Comparison of ENCODE assay signal across 18 cellular contexts in the genomic region with DNA sequence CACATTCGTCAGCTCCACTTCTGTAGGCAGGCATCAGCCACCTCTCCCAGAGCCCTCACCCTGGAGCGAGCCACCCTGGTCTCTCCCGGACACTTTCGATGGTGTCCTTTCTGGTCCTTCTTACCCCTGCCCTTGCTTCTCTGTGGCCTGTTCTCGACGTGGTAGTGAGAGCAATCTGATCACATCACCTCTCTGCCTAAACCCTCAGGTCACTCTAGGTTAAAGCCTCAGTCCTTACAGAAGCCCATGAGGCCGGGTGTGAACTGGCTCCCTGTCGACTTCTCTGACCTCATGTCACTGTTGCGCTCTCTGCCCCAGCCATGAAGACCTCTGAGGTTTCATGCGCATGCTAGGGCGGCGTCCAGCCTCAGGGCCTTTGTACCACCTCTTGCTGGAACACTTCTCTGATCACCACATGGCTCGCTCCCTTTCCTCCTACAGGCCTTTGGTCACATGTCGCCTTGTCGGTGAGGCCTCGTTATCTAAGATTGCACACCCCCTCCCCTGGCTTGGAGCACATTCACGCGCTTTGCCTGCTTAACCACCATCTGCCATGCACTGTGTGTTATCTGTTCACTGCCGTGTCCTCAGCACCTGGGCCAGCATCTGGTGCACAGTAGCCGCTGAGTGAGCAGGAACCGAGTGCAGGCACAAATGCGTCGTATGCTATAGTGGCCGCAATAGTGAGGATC.
DNase-seq lines count a peak whose midpoint lies in the region; ATAC-seq, FAIRE-seq and TF ChIP-seq lines count a peak whose summit lies in the region.
"Had no signal": no experiment of that assay in that cellular context is flagged by ENCODE, and none has a peak within 500 bp of the region (broad histone marks: within the 10 kb centered on the region; RNA-seq: fewer than 3 reads in every experiment).

No MANE protein-coding gene starts in this region.

- H2AK9ac ChIP-seq in IMR-90 (replicated peaks; ENCODE audit: low read depth, low read length, poor library complexity), result no peak overlapping the region

- in situ Hi-C loops in IMR-90 (cut with MboI; ENCODE audit: low sequenced_read_pairs), result no loop called here

- H3K14ac ChIP-seq in IMR-90 (replicated peaks; ENCODE audit: low read depth, low read length), result no peak overlapping the region

- peak overlapping the region; percentile 43 for H2AFZ ChIP-seq in IMR-90 (replicated peaks; ENCODE audit: low read length, poor library complexity)
- H2AFZ ChIP-seq in PC-9, result no peak overlapping the region

- ATAC-seq in A549, result peak; percentile 30 to 52
- ATAC-seq in IMR-90 (ENCODE audit: low read depth), result no peak
- ATAC-seq: Right ventricle myocardium inferior had no signal

- H3K36me3 Mint-ChIP-seq in glutamatergic neuron (ENCODE audit: unreplicated experiment), result peaks cover 47% of the 10 kb centered on the region

- TF ChIP-seq CTCF in A549 (IDR thresholded peaks at IDR 0.05) (no peak), IMR-90 (conservative IDR thresholded peaks at IDR 0.05; ENCODE audit: low read depth, low read length) (no peak), RWPE1 (conservative IDR thresholded peaks at IDR 0.05; ENCODE audit: low read depth) (no peak), glutamatergic neuron (IDR thresholded peaks at IDR 0.05; ENCODE audit: partially characterized antibody, unreplicated experiment) (no peak), PC-9 (conservative IDR thresholded peaks at IDR 0.05) (no peak)

- no peak overlapping the region for H2BK120ac ChIP-seq in IMR-90 (ENCODE audit: low read depth, low read length)

- H3K9ac ChIP-seq in IMR-90 (ENCODE audit: low read depth, low read length), result no peak overlapping the region
- H3K9ac ChIP-seq: SK-N-SH had no signal

- no peak overlapping the region for H3K23ac ChIP-seq in IMR-90 (ENCODE audit: low read depth, low read length)

- H3K27ac Mint-ChIP-seq in glutamatergic neuron (ENCODE audit: unreplicated experiment), result peak overlapping the region; percentile 89

- no peak overlapping the region for H3K18ac ChIP-seq in IMR-90 (ENCODE audit: low read depth, low read length)

- no peaks in the 10 kb centered on the region for H3K9me2 ChIP-seq in PC-9 (ENCODE audit: insufficient read depth)
- H3K9me2 ChIP-seq: SK-N-SH had no signal

- H3K56ac ChIP-seq in IMR-90 (ENCODE audit: extremely low read depth, insufficient read depth, low read length), result no peak overlapping the region

- TF ChIP-seq POLR2A in A549 (IDR thresholded peaks at IDR 0.05; ENCODE audit: low read length), result no peak
- TF ChIP-seq POLR2A in IMR-90 (IDR thresholded peaks at IDR 0.05; ENCODE audit: low read depth, low read length), result no peak
- TF ChIP-seq POLR2A in H54 (IDR thresholded peaks at IDR 0.05; ENCODE audit: low read depth, low read length), result no peak

- H3K4me2 ChIP-seq in A549 (no peak overlapping the region), IMR-90 (ENCODE audit: low read depth, low read length) (no peak overlapping the region), PC-9 (no peak overlapping the region)
- H3K4me2 ChIP-seq: SK-N-SH had no signal

- no peak overlapping the region for H4K5ac ChIP-seq in IMR-90 (ENCODE audit: low read depth, low read length)

- dilution Hi-C loops in IMR-90 (cut with HindIII; ENCODE audit: low sequenced_read_pairs, unreplicated experiment), result no loop called here

- H2BK20ac ChIP-seq in IMR-90 (ENCODE audit: low read depth, low read length), result no peak overlapping the region

- H4K91ac ChIP-seq in IMR-90 (ENCODE audit: insufficient read depth, low read depth, low read length), result no peak overlapping the region

- POLR2A ChIA-PET in A549 (lab: Yijun Ruan, JAX) (no interaction called here), IMR-90 (lab: Charles Lee; ENCODE audit: unreplicated experiment) (no interaction called here), RWPE1 (lab: Yijun Ruan, JAX; ENCODE audit: low non-redundant PET) (no interaction called here), PC-9 (lab: Charles Lee; ENCODE audit: unreplicated experiment) (no interaction called here)

- no peak overlapping the region for H3K4me3 ChIP-seq in A549
- no peak overlapping the region for H3K4me3 ChIP-seq in IMR-90 (ENCODE audit: insufficient read depth, low read depth, low read length)
- H3K4me3 ChIP-seq in PC-9, result no peak overlapping the region
- H3K4me3 ChIP-seq: HAP-1, MG63 had no signal

- no peak overlapping the region for H2BK5ac ChIP-seq in IMR-90 (ENCODE audit: low read depth, low read length, poor library complexity, severe bottlenecking)

- BruUV-seq in IMR-90 (replicated peaks; lab: Mats Ljungman, UMichigan) (no TSS peak), PC-9 (replicated peaks; lab: Mats Ljungman, UMichigan) (no TSS peak)

- TF ChIP-seq RAD21 in A549 (conservative IDR thresholded peaks at IDR 0.05 in 1 of 2, IDR thresholded peaks at IDR 0.05 in 1 of 2) (no peak), IMR-90 (IDR thresholded peaks at IDR 0.05; ENCODE audit: low read length) (no peak)

- H3K27me3 ChIP-seq in IMR-90 (ENCODE audit: control insufficient read depth, insufficient read depth, low read length) (no peaks in the 10 kb centered on the region), PC-9 (ENCODE audit: insufficient read depth, low read depth) (no peaks in the 10 kb centered on the region)
- H3K27me3 ChIP-seq: MG63 had no signal

- H3F3A ChIP-seq in PC-9 (ENCODE audit: insufficient read depth, low read depth), result no peaks in the 10 kb centered on the region

- WGBS in A549 (ENCODE audit: missing lambda C conversion rate), result 93% methylated on average over 24 of the region's 24 CpGs
- 90% methylated on average over 21 of the region's 24 CpGs; no CpG with 5 or more reads in 1 of the 2 experiments for WGBS in IMR-90 (ENCODE audit: extremely low coverage in 2 of 2, insufficient read length in 1 of 2), 2 experiments

- peaks cover 21% of the 10 kb centered on the region for H3K9me3 Mint-ChIP-seq in glutamatergic neuron (ENCODE audit: unreplicated experiment)

- H3K36me3 ChIP-seq in IMR-90 (ENCODE audit: control insufficient read depth, insufficient read depth, low read length) (peaks cover 25% of the 10 kb centered on the region), PC-9 (ENCODE audit: low read depth) (no peaks in the 10 kb centered on the region)

- DNase-seq in A549 (ENCODE audit: low read depth in 1 of 2, low spot score in 1 of 2) (no peak), IMR-90 (no peak), RWPE1 (ENCODE audit: low spot score) (no peak), glutamatergic neuron (no peak), HPDE6-E6E7 (ENCODE audit: extremely low spot score) (no peak), RKO (ENCODE audit: low spot score) (no peak), PC-9 (no peak), H54 (ENCODE audit: insufficient read length, low spot score) (no peak)
- DNase-seq: DMS53, MG63, NCI-H1105, NCI-H1694 treated with DMSO at 0.1 percent for 48 hours, NCI-H446 treated with DMSO at 0.1 percent for 48 hours, SK-N-SH had no signal

- no peak overlapping the region for H4K8ac ChIP-seq in IMR-90 (ENCODE audit: low read depth in 2 of 2, low read length in 2 of 2)

- intact Hi-C loops in IMR-90 (cut with micrococcal nuclease), result no loop called here
- intact Hi-C loops in PC-9 (cut with micrococcal nuclease; ENCODE audit: unreplicated experiment), result no loop called here

- H3K27ac ChIP-seq in A549 (no peak overlapping the region), IMR-90 (ENCODE audit: insufficient read depth, low read length) (no peak overlapping the region), RWPE1 (peak overlapping the region; percentile 11), PC-9 (no peak overlapping the region)
- H3K27ac ChIP-seq: C4-2B had no signal

- H3K4me3 Mint-ChIP-seq in glutamatergic neuron (ENCODE audit: unreplicated experiment), result no peak overlapping the region

- H3K4me1 ChIP-seq in A549 (no peaks in the 10 kb centered on the region), IMR-90 (ENCODE audit: control insufficient read depth, insufficient read depth, low read length) (no peaks in the 10 kb centered on the region), PC-9 (replicated peaks; ENCODE audit: insufficient read depth) (no peaks in the 10 kb centered on the region)
- H3K4me1 ChIP-seq: HAP-1 had no signal

- H3K4me1 Mint-ChIP-seq in glutamatergic neuron (ENCODE audit: low read depth, unreplicated experiment), result peaks cover 4% of the 10 kb centered on the region

- no peaks in the 10 kb centered on the region for H3K79me2 ChIP-seq in PC-9 (ENCODE audit: low read depth)

- H2AK5ac ChIP-seq in IMR-90 (ENCODE audit: low read depth, low read length), result no peak overlapping the region

- H2BK15ac ChIP-seq in IMR-90 (ENCODE audit: low read depth, low read length), result no peak overlapping the region

- H3K4ac ChIP-seq in IMR-90 (ENCODE audit: low read depth, low read length), result no peak overlapping the region

- peaks cover 18% of the 10 kb centered on the region for H3K27me3 Mint-ChIP-seq in glutamatergic neuron (ENCODE audit: unreplicated experiment)

- no peaks in the 10 kb centered on the region for H3K9me3 ChIP-seq in A549
- H3K9me3 ChIP-seq in IMR-90 (ENCODE audit: control insufficient read depth, insufficient read depth, low read length), result no peaks in the 10 kb centered on the region
- H3K9me3 ChIP-seq in PC-9 (ENCODE audit: insufficient read depth, low read depth), result no peaks in the 10 kb centered on the region
- H3K9me3 ChIP-seq: HAP-1, SK-N-SH had no signal

- H3K79me1 ChIP-seq in IMR-90 (ENCODE audit: low read depth in 1 of 2, low read length in 2 of 2), result peaks cover 4 to 15% of the 10 kb centered on the region in 2 experiments

- H3K9me1 ChIP-seq in IMR-90 (ENCODE audit: insufficient read depth, low read length), result no peaks in the 10 kb centered on the region

- H4K20me1 ChIP-seq in IMR-90 (ENCODE audit: insufficient read depth, low read length) (no peaks in the 10 kb centered on the region), PC-9 (ENCODE audit: insufficient read depth) (0 out of 2 replicates have a peak, but pooled peaks cover 2% of the 10 kb centered on the region)

- CTCF ChIA-PET in A549 (lab: Yijun Ruan, JAX) (interaction anchor here (0.5 to 3.1 kb wide), 3 partner anchors 12 to 220 kb away, joined by 3 to 12 read pairs (median 6); no protein-coding TSS in a partner anchor), IMR-90 (lab: Yijun Ruan, JAX) (no interaction called here), RWPE1 (lab: Yijun Ruan, JAX) (no interaction called here), PC-9 (lab: Charles Lee) (no interaction called here)

- no peak for TF ChIP-seq EP300 in A549 (IDR thresholded peaks at IDR 0.05)

- FAIRE-seq in A549 (lab: Jason Lieb, UNC) (no peak), H54 (lab: Jason Lieb, UNC) (no peak)
- FAIRE-seq: GM12891 had no signal

TF ChIP-seq in A549, 52 proteins besides CTCF, POLR2A, EP300 and RAD21 (continues in another document):
- TF ChIP-seq KDM5A (IDR thresholded peaks at IDR 0.05), result no peak
- no peak for TF ChIP-seq NFE2L2 (conservative IDR thresholded peaks at IDR 0.05; ENCODE audit: low read length)
- TF ChIP-seq ESRRA (IDR thresholded peaks at IDR 0.05; ENCODE audit: borderline replicate concordance, low read length), result no peak
- TF ChIP-seq HOXB5 (CRISPR knock-in tag; IDR thresholded peaks at IDR 0.05), result no peak
- no peak for TF ChIP-seq HOXA7 (CRISPR knock-in tag; IDR thresholded peaks at IDR 0.05)
